2 cellular contexts compared by ENCODE assay signal in genomic region chr15:43852607-43853006, GRCh38.
TF ChIP-seq lines count a peak whose summit lies in the region.

No MANE protein-coding gene starts in this region.

TF ChIP-seq in HEK293, 187 proteins besides CTCF, POLR2A, EP300 and RAD21:
- TF ChIP-seq GLI4 (tag by site-specific recombination; IDR thresholded peaks at IDR 0.05), result no peak
- TF ChIP-seq ZNF544 (tag by site-specific recombination; IDR thresholded peaks at IDR 0.05), result no peak
- no peak for TF ChIP-seq ZNF785 (tag by site-specific recombination; IDR thresholded peaks at IDR 0.05)
- TF ChIP-seq ZSCAN5A (tag by site-specific recombination; IDR thresholded peaks at IDR 0.05), result no peak
- no peak for TF ChIP-seq SP3 (tag by site-specific recombination; IDR thresholded peaks at IDR 0.05)
- no peak for TF ChIP-seq ZNF610 (tag by site-specific recombination; IDR thresholded peaks at IDR 0.05; ENCODE audit: borderline replicate concordance)
- TF ChIP-seq ZBTB8A (tag by site-specific recombination; IDR thresholded peaks at IDR 0.05), result no peak
- peak; percentile 57; the same call in 1 of the 2 replicates for TF ChIP-seq ZNF146 (tag by site-specific recombination; IDR thresholded peaks at IDR 0.05)
- TF ChIP-seq ZNF521 (tag by site-specific recombination; IDR thresholded peaks at IDR 0.05), result no peak

TF ChIP-seq in K562, 482 proteins besides CTCF, POLR2A, EP300 and RAD21:
- TF ChIP-seq ZNF146 (CRISPR knock-in tag; IDR thresholded peaks at IDR 0.05; ENCODE audit: unreplicated experiment) (peak; percentile 73), TRIM24 (IDR thresholded peaks at IDR 0.05) (no peak)
